In the genomic region with DNA sequence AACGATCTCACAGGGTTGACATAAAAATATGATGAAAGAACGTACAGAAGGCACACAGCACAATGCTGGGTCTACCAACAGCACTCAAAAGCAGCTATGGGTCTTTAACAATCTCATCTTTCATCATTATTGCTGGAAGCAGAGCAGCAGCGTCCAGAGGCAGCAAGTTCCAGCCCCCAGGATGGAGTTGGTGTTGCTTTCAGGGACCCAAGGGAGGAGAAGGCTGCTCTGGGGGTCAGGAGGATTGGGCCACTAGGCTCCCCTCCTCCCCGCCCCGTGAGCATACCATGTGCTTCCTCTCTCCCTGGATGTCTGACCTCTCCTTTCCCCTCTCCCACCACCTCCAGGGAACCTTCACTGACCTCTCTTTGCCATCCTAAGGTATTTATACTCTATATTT, we compare ENCODE assay signal across 10 cellular contexts. TPM values are rescaled to one million over a fixed set of nuclear protein-coding genes. Genes with fewer than 3 reads are reported as not detected.
DNase-seq lines count a peak whose midpoint lies in the region; ATAC-seq and TF ChIP-seq lines count a peak whose summit lies in the region.
"Had no signal": no experiment of that assay in that cellular context is flagged by ENCODE, and none has a peak within 500 bp of the region (broad histone marks: within the 10 kb centered on the region; RNA-seq: fewer than 3 reads in every experiment).

No MANE protein-coding gene starts in this region.

- peaks cover 3 to 19% (median 7%) of the 10 kb centered on the region in 5 donors for H3K36me3 Mint-ChIP-seq in naive thymus-derived CD4-positive, alpha-beta T cell

- intact Hi-C loops in left ventricle myocardium inferior (cut with micrococcal nuclease) (no loop called here), Right ventricle myocardium superior (cut with DNase I) (no loop called here), dorsolateral prefrontal cortex (cut with DNase I) (loop anchor here in 1 of 2 donors (2.0 kb wide), 1 partner anchor 13 kb away; a partner anchor contains a TSS), aorta (cut with DNase I) (loop anchor here in 1 of 2 donors (1.0 kb wide), 1 partner anchor 14 kb away; a partner anchor contains a TSS)
- intact Hi-C loops in naive thymus-derived CD4-positive, alpha-beta T cell (cut with micrococcal nuclease), result no loop called here

- no peaks in the 10 kb centered on the region for H3K9me3 ChIP-seq in left ventricle myocardium inferior (replicated peaks)
- H3K9me3 ChIP-seq in naive thymus-derived CD4-positive, alpha-beta T cell (ENCODE audit: control insufficient read depth in 2 of 3, low read length in 3 of 3), result no peaks in the 10 kb centered on the region
- H3K9me3 ChIP-seq in aorta (ENCODE audit: control insufficient read depth, low read length), result no peaks in the 10 kb centered on the region

- H3K4me3 ChIP-seq in left ventricle myocardium inferior (peak overlapping the region; percentile 56), dorsolateral prefrontal cortex (peak overlapping the region in 14 of 59 donors; percentile 4 to 26 (median 12)), aorta (ENCODE audit: low read length in 2 of 2) (no peak overlapping the region)
- H3K4me3 ChIP-seq in naive thymus-derived CD4-positive, alpha-beta T cell (ENCODE audit: low read length), result no peak overlapping the region

- H3K27ac Mint-ChIP-seq in naive thymus-derived CD4-positive, alpha-beta T cell, result peak overlapping the region; percentile 56 to 91 (median 75)

- H3K27ac ChIP-seq in left ventricle myocardium inferior (replicated peaks) (peak overlapping the region; percentile 99), dorsolateral prefrontal cortex (peak overlapping the region; percentile 41 to 96 (median 88)), aorta (ENCODE audit: low read depth in 1 of 2, low read length in 2 of 2) (peak overlapping the region; percentile 96 to 99)
- peak overlapping the region; percentile 50 for H3K27ac ChIP-seq in naive thymus-derived CD4-positive, alpha-beta T cell (ENCODE audit: low read depth, low read length)

- DNase-seq in left ventricle myocardium inferior (no peak), Right ventricle myocardium superior (no peak), dorsolateral prefrontal cortex (no peak), aorta (no peak), NCI-H82 (lab: John Stamatoyannopoulos, UW) (no peak), Kasumi-1 (lab: John Stamatoyannopoulos, UW) (no peak)
- DNase-seq in naive thymus-derived CD4-positive, alpha-beta T cell, result no peak
- DNase-seq: DMS53; stimulated activated CD4-positive, alpha-beta T cell treated with anti-CD3 and anti-CD28 coated beads, Interleukin-4, amount 100 ng/mL, for 24 hours had no signal

- 4 to 19% methylated on average over 5 of the region's 5 CpGs for WGBS in aorta, 2 donors

- peaks cover 100% of the 10 kb centered on the region for H3K4me1 ChIP-seq in left ventricle myocardium inferior
- H3K4me1 ChIP-seq in naive thymus-derived CD4-positive, alpha-beta T cell (ENCODE audit: control insufficient read depth in 2 of 2, insufficient read depth in 2 of 2, low read length in 2 of 2), result peaks cover 0 to 22% of the 10 kb centered on the region in 2 donors
- peaks cover 6 to 23% of the 10 kb centered on the region in 2 donors for H3K4me1 ChIP-seq in aorta (ENCODE audit: control insufficient read depth in 1 of 2, insufficient read depth in 2 of 2, low read length in 2 of 2)

- CTCF ChIA-PET in naive thymus-derived CD4-positive, alpha-beta T cell (lab: Charles Lee), result no interaction called here

- no peak for TF ChIP-seq CTCF in left ventricle myocardium inferior (IDR thresholded peaks at IDR 0.05; ENCODE audit: borderline replicate concordance)
- TF ChIP-seq CTCF in dorsolateral prefrontal cortex (IDR thresholded peaks at IDR 0.05 in 54 of 56, conservative IDR thresholded peaks at IDR 0.05 in 2 of 56; ENCODE audit: low read depth in 1 of 56, partially characterized antibody in 56 of 56), result no peak

- no peaks in the 10 kb centered on the region for H3K9me3 Mint-ChIP-seq in naive thymus-derived CD4-positive, alpha-beta T cell

- no peak for ATAC-seq in Right ventricle myocardium superior (ENCODE audit: poor library complexity)
- no peak for ATAC-seq in naive thymus-derived CD4-positive, alpha-beta T cell
- no peak for ATAC-seq in aorta (ENCODE audit: low FRiP score)
- no peak for ATAC-seq in GM21576 (IDR thresholded peaks at IDR 0.05; ENCODE audit: unreplicated experiment)

- H3K27me3 Mint-ChIP-seq in naive thymus-derived CD4-positive, alpha-beta T cell, result no peaks in the 10 kb centered on the region

- peaks cover 40 to 86% (median 58%) of the 10 kb centered on the region in 7 donors for H3K4me1 Mint-ChIP-seq in naive thymus-derived CD4-positive, alpha-beta T cell

- peak overlapping the region in 9 of 10 donors; percentile 56 to 82 (median 69) for H3K4me3 Mint-ChIP-seq in naive thymus-derived CD4-positive, alpha-beta T cell

- H3K27me3 ChIP-seq in left ventricle myocardium inferior (ENCODE audit: low read depth) (no peaks in the 10 kb centered on the region), dorsolateral prefrontal cortex (no peaks in the 10 kb centered on the region), aorta (ENCODE audit: control insufficient read depth in 1 of 2, insufficient read depth in 2 of 2, low read length in 1 of 2) (no peaks in the 10 kb centered on the region)
- H3K27me3 ChIP-seq in naive thymus-derived CD4-positive, alpha-beta T cell (ENCODE audit: control insufficient read depth in 2 of 2, insufficient read depth in 2 of 2, low read length in 2 of 2), result no peaks in the 10 kb centered on the region

- POLR2A ChIA-PET in naive thymus-derived CD4-positive, alpha-beta T cell (lab: Charles Lee), result interaction anchor here (0.7 kb wide), 1 partner anchor 13 kb away, joined by 3 read pairs; no protein-coding TSS in a partner anchor

- peaks cover 19% of the 10 kb centered on the region for H3K36me3 ChIP-seq in left ventricle myocardium inferior
- peaks cover 0 to 58% (median 10%) of the 10 kb centered on the region in 3 experiments for H3K36me3 ChIP-seq in naive thymus-derived CD4-positive, alpha-beta T cell (ENCODE audit: control insufficient read depth in 2 of 3, insufficient read depth in 3 of 3, low read length in 3 of 3)
- no peaks in the 10 kb centered on the region for H3K36me3 ChIP-seq in aorta (ENCODE audit: control insufficient read depth in 1 of 2, insufficient read depth in 2 of 2, low read length in 1 of 2)

RNA-seq across cellular contexts. Expression of a gene that starts 13.3 kb away (rescaled TPM):
- total RNA-seq in left ventricle myocardium inferior (21.5 TPM), Right ventricle myocardium superior (27.1 TPM), dorsolateral prefrontal cortex (10 to 100 TPM; 32.1 to 62.5 (median 42.9) TPM), aorta (100 to 1,000 TPM; 157 to 199 TPM)
- 10 to 100 TPM; 28.6 to 41.1 (median 29.1) TPM for total RNA-seq in naive thymus-derived CD4-positive, alpha-beta T cell
- polyA plus RNA-seq in naive thymus-derived CD4-positive, alpha-beta T cell, result 10 to 100 TPM; 15.4 to 22.5 TPM
- polyA plus RNA-seq in aorta, result 100 to 1,000 TPM in 1 of 2 donors, 10 to 100 TPM in 1; 79.7 to 172 TPM

RNA-seq across cellular contexts. Expression of a gene that starts 13.7 kb away (rescaled TPM):
- total RNA-seq in left ventricle myocardium inferior, result 56.0 TPM
- 50.9 TPM for total RNA-seq in Right ventricle myocardium superior
- 10 to 100 TPM; 39.2 to 68.5 (median 52.9) TPM for total RNA-seq in dorsolateral prefrontal cortex
- total RNA-seq in naive thymus-derived CD4-positive, alpha-beta T cell, result 10 to 100 TPM; 28.7 to 62.8 (median 35.6) TPM
- polyA plus RNA-seq in naive thymus-derived CD4-positive, alpha-beta T cell, result 10 to 100 TPM; 20.2 to 25.1 TPM
- total RNA-seq in aorta, result 10 to 100 TPM; 36.2 to 40.2 TPM
- 10 to 100 TPM; 12.9 to 15.8 TPM for polyA plus RNA-seq in aorta
